Comparison of ENCODE assay signal across 8 cellular contexts in the genomic region with DNA sequence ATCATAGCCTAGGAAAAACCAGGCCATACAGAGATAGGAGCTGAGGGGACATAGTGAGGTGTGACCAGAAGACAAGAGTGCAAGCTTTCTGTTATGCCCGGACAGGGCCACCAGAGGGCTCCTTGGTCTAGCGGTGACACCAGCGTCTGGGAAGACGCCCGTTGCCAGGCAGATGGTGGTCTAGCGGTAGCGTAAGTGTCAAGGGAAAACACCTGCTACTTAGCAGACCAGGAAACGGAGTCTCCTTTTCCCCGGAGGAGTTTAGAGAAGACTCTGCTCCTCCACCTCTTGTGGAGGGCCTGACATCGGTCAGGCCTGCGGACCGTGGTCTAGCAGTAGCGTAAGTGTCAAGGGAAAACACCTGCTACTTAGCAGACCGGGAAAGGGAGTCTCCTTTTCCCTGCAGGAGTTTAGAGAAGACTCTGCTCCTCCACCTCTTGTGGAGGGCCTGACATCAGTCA. TPM values are rescaled to one million over a fixed set of nuclear protein-coding genes. Genes with fewer than 3 reads are reported as not detected.
DNase-seq lines count a peak whose midpoint lies in the region; ATAC-seq and TF ChIP-seq lines count a peak whose summit lies in the region.
"Not testable (repeated sequence)": the region's sequence is repeated elsewhere in the genome, so short reads cannot be mapped to it uniquely, and the experiment has no call there.

No MANE protein-coding gene starts in this region.

- H3K27ac Mint-ChIP-seq in central memory CD8-positive, alpha-beta T cell (ENCODE audit: low read depth) = not testable (repeated sequence)

- H3K27me3 ChIP-seq in MG63 = peaks cover 19% of the 10 kb centered on the region
- H3K27me3 ChIP-seq in Peyer's patch; subcutaneous abdominal adipose tissue (ENCODE audit: control insufficient read depth in 5 of 5, insufficient read depth in 4 of 5, low read length in 5 of 5): not testable (repeated sequence)

- H3K4me1 Mint-ChIP-seq in central memory CD8-positive, alpha-beta T cell = not testable (repeated sequence)

- not testable (repeated sequence) for H3K27ac ChIP-seq in Peyer's patch; subcutaneous abdominal adipose tissue (ENCODE audit: low read depth, low read length)

- not testable (repeated sequence) for H3K4me3 ChIP-seq in MG63
- peak overlapping the region in 1 of 4 donors; percentile 19 for H3K4me3 ChIP-seq in Peyer's patch
- peak overlapping the region in 3 of 5 donors; percentile 17 to 44 (median 26) for H3K4me3 ChIP-seq in subcutaneous abdominal adipose tissue (ENCODE audit: low read depth in 1 of 5, low read length in 5 of 5)

- H3K9me3 ChIP-seq in MG63; Peyer's patch; subcutaneous abdominal adipose tissue (ENCODE audit: control insufficient read depth in 5 of 5, low read length in 5 of 5): not testable (repeated sequence)

- peak; percentile 56 to 86 (median 70) for TF ChIP-seq CTCF in Peyer's patch (IDR thresholded peaks at IDR 0.05)

- H3K4me1 ChIP-seq in Peyer's patch = not testable (repeated sequence)
- peaks cover 0 to 10% (median 4%) of the 10 kb centered on the region in 5 donors for H3K4me1 ChIP-seq in subcutaneous abdominal adipose tissue (ENCODE audit: control insufficient read depth in 5 of 5, insufficient read depth in 5 of 5, low read length in 5 of 5)

- H3K4me3 Mint-ChIP-seq in central memory CD8-positive, alpha-beta T cell = not testable (repeated sequence)

- H3K9me3 Mint-ChIP-seq in central memory CD8-positive, alpha-beta T cell = not testable (repeated sequence)

- TF ChIP-seq POLR2A in Peyer's patch (IDR thresholded peaks at IDR 0.05) = not testable (repeated sequence)

- peak; percentile 19 for DNase-seq in DMS53 treated with DMSO at 0.1 percent for 48 hours (lab: John Stamatoyannopoulos, UW; ENCODE audit: unreplicated experiment)
- DNase-seq in MG63 = peak; percentile 65
- DNase-seq in Peyer's patch = peak in 2 of 3 donors; percentile 80 to 93
- peak in 2 of 3 experiments; percentile 41 to 59 for DNase-seq in activated CD8-positive, alpha-beta memory T cell treated with anti-CD3 and anti-CD28 coated beads for 48 hours (ENCODE audit: low read depth in 2 of 3, low spot score in 2 of 3)
- peak; percentile 53 to 65 for DNase-seq in central memory CD8-positive, alpha-beta T cell (ENCODE audit: low spot score in 2 of 2)
- peak; percentile 66 for DNase-seq in islet precursor cell
- peak; percentile 81 for DNase-seq in retina

- H3K27me3 Mint-ChIP-seq in central memory CD8-positive, alpha-beta T cell = not testable (repeated sequence)

- ATAC-seq in central memory CD8-positive, alpha-beta T cell (replicated peaks; ENCODE audit: extremely low read depth, poor library complexity, severe bottlenecking) = not testable (repeated sequence)

- H3K36me3 ChIP-seq in MG63; Peyer's patch; subcutaneous abdominal adipose tissue (ENCODE audit: control insufficient read depth in 5 of 5, insufficient read depth in 5 of 5, low read length in 5 of 5): not testable (repeated sequence)

- H3K9ac ChIP-seq in subcutaneous abdominal adipose tissue (ENCODE audit: low read length in 5 of 5) = not testable (repeated sequence)

- not testable (repeated sequence) for H3K36me3 Mint-ChIP-seq in central memory CD8-positive, alpha-beta T cell (ENCODE audit: insufficient read depth)

RNA-seq across cellular contexts. Expression of gene KAT5, which starts 5.7 kb away (rescaled TPM):
- total RNA-seq in MG63 (2014; rRNA removed; shearing (Covaris generic); ENCODE audit: low replicate concordance) = 43.5 and 68.8 TPM in 2 replicates
- total RNA-seq in Peyer's patch = 100 to 1,000 TPM in 1 of 4 donors, 10 to 100 TPM in 3; 55.9 to 137 (median 80.3) TPM

RNA-seq across cellular contexts. Expression of gene RNASEH2C, which starts 14.3 kb away (rescaled TPM):
- total RNA-seq in MG63 (2014; rRNA removed; shearing (Covaris generic); ENCODE audit: low replicate concordance) = 28.2 and 73.1 TPM in 2 replicates
- total RNA-seq in Peyer's patch = 10 to 100 TPM; 27.2 to 98.2 (median 35.4) TPM

RNA-seq across cellular contexts. Expression of gene RELA, which starts 43.6 kb away (rescaled TPM):
- total RNA-seq in MG63 (2014; rRNA removed; shearing (Covaris generic); ENCODE audit: low replicate concordance) = 42.2 and 56.1 TPM in 2 replicates
- 10 to 100 TPM; 46.6 to 86.9 (median 59.7) TPM for total RNA-seq in Peyer's patch

Comparison
In these comparisons a context has a peak if more than half of its experiments do, and no peak if none do; other contexts are left out.
1. DNase-seq: peak in every context shown above with its lines; median percentile 86 in Peyer's patch; 81 in retina; 66 in islet precursor cell; 65 in MG63; 59 in central memory CD8-positive, alpha-beta T cell; 50 in activated CD8-positive, alpha-beta memory T cell treated with anti-CD3 and anti-CD28 coated beads for 48 hours; 19 in DMS53 treated with DMSO at 0.1 percent for 48 hours.